ENCODE assay signal across 1 cellular context in the genomic region with DNA sequence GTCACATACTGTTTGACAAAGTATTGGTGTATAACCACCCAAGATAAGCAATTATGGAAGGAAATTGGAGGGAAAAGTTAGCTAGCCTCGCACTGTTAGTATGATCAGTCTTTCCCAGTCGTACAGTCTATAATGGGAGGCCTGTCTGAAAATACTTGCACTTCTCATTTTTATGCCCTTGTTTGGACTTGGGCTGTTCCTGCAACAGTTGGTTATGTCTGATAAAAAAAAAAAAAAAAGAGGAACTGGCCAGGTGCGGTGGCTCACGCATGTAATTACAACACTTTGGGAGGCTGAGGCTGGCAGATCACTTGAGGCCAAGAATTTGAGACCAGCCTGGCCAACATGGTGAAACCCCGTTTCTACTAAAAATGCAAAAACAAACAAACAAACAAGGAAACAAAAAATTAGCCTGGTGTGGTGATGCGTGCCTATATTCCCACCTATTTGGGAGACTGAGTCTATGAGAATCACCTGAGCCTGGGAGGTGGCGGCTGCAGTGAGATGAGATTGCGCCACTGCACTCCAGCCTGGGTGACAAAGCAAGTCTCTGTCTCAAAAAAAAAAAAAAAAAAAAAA.
TF ChIP-seq lines count a peak whose summit lies in the region.

No MANE protein-coding gene starts in this region.

TF ChIP-seq in K562, 482 proteins besides CTCF, POLR2A, EP300 and RAD21 (continued from another document and continues in another):
- TF ChIP-seq, protein P1, sequence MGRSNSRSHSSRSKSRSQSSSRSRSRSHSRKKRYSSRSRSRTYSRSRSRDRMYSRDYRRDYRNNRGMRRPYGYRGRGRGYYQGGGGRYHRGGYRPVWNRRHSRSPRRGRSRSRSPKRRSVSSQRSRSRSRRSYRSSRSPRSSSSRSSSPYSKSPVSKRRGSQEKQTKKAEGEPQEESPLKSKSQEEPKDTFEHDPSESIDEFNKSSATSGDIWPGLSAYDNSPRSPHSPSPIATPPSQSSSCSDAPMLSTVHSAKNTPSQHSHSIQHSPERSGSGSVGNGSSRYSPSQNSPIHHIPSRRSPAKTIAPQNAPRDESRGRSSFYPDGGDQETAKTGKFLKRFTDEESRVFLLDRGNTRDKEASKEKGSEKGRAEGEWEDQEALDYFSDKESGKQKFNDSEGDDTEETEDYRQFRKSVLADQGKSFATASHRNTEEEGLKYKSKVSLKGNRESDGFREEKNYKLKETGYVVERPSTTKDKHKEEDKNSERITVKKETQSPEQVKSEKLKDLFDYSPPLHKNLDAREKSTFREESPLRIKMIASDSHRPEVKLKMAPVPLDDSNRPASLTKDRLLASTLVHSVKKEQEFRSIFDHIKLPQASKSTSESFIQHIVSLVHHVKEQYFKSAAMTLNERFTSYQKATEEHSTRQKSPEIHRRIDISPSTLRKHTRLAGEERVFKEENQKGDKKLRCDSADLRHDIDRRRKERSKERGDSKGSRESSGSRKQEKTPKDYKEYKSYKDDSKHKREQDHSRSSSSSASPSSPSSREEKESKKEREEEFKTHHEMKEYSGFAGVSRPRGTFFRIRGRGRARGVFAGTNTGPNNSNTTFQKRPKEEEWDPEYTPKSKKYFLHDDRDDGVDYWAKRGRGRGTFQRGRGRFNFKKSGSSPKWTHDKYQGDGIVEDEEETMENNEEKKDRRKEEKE (IDR thresholded peaks at IDR 0.05; ENCODE audit: borderline replicate concordance in 1 of 2, control insufficient read depth in 1 of 2, low read depth in 2 of 2, low read length in 1 of 2) = no peak
- TF ChIP-seq MEF2D (tag; conservative IDR thresholded peaks at IDR 0.05; ENCODE audit: low read depth) = peak; percentile 78
- TF ChIP-seq, protein P2, sequence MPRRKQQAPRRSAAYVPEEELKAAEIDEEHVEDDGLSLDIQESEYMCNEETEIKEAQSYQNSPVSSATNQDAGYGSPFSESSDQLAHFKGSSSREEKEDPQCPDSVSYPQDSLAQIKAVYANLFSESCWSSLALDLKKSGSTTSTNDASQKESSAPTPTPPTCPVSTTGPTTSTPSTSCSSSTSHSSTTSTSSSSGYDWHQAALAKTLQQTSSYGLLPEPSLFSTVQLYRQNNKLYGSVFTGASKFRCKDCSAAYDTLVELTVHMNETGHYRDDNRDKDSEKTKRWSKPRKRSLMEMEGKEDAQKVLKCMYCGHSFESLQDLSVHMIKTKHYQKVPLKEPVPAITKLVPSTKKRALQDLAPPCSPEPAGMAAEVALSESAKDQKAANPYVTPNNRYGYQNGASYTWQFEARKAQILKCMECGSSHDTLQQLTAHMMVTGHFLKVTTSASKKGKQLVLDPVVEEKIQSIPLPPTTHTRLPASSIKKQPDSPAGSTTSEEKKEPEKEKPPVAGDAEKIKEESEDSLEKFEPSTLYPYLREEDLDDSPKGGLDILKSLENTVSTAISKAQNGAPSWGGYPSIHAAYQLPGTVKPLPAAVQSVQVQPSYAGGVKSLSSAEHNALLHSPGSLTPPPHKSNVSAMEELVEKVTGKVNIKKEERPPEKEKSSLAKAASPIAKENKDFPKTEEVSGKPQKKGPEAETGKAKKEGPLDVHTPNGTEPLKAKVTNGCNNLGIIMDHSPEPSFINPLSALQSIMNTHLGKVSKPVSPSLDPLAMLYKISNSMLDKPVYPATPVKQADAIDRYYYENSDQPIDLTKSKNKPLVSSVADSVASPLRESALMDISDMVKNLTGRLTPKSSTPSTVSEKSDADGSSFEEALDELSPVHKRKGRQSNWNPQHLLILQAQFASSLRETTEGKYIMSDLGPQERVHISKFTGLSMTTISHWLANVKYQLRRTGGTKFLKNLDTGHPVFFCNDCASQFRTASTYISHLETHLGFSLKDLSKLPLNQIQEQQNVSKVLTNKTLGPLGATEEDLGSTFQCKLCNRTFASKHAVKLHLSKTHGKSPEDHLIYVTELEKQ (CRISPR knock-in tag; IDR thresholded peaks at IDR 0.05) = no peak
- no peak for TF ChIP-seq ZNF780A (CRISPR knock-in tag; IDR thresholded peaks at IDR 0.05)
- TF ChIP-seq, protein P3, sequence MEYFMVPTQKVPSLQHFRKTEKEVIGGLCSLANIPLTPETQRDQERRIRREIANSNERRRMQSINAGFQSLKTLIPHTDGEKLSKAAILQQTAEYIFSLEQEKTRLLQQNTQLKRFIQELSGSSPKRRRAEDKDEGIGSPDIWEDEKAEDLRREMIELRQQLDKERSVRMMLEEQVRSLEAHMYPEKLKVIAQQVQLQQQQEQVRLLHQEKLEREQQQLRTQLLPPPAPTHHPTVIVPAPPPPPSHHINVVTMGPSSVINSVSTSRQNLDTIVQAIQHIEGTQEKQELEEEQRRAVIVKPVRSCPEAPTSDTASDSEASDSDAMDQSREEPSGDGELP (CRISPR knock-in tag; IDR thresholded peaks at IDR 0.05; ENCODE audit: borderline replicate concordance) = peak; percentile 68
- TF ChIP-seq, protein P4, sequence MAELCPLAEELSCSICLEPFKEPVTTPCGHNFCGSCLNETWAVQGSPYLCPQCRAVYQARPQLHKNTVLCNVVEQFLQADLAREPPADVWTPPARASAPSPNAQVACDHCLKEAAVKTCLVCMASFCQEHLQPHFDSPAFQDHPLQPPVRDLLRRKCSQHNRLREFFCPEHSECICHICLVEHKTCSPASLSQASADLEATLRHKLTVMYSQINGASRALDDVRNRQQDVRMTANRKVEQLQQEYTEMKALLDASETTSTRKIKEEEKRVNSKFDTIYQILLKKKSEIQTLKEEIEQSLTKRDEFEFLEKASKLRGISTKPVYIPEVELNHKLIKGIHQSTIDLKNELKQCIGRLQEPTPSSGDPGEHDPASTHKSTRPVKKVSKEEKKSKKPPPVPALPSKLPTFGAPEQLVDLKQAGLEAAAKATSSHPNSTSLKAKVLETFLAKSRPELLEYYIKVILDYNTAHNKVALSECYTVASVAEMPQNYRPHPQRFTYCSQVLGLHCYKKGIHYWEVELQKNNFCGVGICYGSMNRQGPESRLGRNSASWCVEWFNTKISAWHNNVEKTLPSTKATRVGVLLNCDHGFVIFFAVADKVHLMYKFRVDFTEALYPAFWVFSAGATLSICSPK (IDR thresholded peaks at IDR 0.05; ENCODE audit: borderline replicate concordance) = no peak
- TF ChIP-seq, protein P5, sequence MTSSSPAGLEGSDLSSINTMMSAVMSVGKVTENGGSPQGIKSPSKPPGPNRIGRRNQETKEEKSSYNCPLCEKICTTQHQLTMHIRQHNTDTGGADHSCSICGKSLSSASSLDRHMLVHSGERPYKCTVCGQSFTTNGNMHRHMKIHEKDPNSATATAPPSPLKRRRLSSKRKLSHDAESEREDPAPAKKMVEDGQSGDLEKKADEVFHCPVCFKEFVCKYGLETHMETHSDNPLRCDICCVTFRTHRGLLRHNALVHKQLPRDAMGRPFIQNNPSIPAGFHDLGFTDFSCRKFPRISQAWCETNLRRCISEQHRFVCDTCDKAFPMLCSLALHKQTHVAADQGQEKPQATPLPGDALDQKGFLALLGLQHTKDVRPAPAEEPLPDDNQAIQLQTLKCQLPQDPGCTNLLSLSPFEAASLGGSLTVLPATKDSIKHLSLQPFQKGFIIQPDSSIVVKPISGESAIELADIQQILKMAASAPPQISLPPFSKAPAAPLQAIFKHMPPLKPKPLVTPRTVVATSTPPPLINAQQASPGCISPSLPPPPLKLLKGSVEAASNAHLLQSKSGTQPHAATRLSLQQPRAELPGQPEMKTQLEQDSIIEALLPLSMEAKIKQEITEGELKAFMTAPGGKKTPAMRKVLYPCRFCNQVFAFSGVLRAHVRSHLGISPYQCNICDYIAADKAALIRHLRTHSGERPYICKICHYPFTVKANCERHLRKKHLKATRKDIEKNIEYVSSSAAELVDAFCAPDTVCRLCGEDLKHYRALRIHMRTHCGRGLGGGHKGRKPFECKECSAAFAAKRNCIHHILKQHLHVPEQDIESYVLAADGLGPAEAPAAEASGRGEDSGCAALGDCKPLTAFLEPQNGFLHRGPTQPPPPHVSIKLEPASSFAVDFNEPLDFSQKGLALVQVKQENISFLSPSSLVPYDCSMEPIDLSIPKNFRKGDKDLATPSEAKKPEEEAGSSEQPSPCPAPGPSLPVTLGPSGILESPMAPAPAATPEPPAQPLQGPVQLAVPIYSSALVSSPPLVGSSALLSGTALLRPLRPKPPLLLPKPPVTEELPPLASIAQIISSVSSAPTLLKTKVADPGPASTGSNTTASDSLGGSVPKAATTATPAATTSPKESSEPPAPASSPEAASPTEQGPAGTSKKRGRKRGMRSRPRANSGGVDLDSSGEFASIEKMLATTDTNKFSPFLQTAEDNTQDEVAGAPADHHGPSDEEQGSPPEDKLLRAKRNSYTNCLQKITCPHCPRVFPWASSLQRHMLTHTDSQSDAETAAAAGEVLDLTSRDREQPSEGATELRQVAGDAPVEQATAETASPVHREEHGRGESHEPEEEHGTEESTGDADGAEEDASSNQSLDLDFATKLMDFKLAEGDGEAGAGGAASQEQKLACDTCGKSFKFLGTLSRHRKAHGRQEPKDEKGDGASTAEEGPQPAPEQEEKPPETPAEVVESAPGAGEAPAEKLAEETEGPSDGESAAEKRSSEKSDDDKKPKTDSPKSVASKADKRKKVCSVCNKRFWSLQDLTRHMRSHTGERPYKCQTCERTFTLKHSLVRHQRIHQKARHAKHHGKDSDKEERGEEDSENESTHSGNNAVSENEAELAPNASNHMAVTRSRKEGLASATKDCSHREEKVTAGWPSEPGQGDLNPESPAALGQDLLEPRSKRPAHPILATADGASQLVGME (CRISPR knock-in tag; IDR thresholded peaks at IDR 0.05) = no peak
- TF ChIP-seq THRAP3 (IDR thresholded peaks at IDR 0.05; ENCODE audit: borderline replicate concordance) = no peak
- TF ChIP-seq, protein P6, sequence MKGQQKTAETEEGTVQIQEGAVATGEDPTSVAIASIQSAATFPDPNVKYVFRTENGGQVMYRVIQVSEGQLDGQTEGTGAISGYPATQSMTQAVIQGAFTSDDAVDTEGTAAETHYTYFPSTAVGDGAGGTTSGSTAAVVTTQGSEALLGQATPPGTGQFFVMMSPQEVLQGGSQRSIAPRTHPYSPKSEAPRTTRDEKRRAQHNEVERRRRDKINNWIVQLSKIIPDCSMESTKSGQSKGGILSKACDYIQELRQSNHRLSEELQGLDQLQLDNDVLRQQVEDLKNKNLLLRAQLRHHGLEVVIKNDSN (CRISPR knock-in tag; IDR thresholded peaks at IDR 0.05) = no peak
- no peak for TF ChIP-seq WHSC1 (IDR thresholded peaks at IDR 0.05; ENCODE audit: low read length)
- TF ChIP-seq ZEB2 (IDR thresholded peaks at IDR 0.05) = peak; percentile 98
- TF ChIP-seq BACH1 (tag; IDR thresholded peaks at IDR 0.05) = peak; percentile 79
- TF ChIP-seq ZNF561 (CRISPR knock-in tag; conservative IDR thresholded peaks at IDR 0.05) = no peak
- no peak for TF ChIP-seq ZNF75A (CRISPR knock-in tag; IDR thresholded peaks at IDR 0.05)
- TF ChIP-seq BRCA1 (IDR thresholded peaks at IDR 0.05) = no peak
- TF ChIP-seq BRCA1 (CRISPR knock-in tag; IDR thresholded peaks at IDR 0.05) = no peak
- TF ChIP-seq PHF8 (IDR thresholded peaks at IDR 0.05; ENCODE audit: borderline replicate concordance, low read length) = no peak
- TF ChIP-seq ZNF311 (CRISPR knock-in tag; IDR thresholded peaks at IDR 0.05) = no peak
- TF ChIP-seq ETV1 (tag; conservative IDR thresholded peaks at IDR 0.05; ENCODE audit: low read depth) = no peak
- TF ChIP-seq ZNF175 (CRISPR knock-in tag; IDR thresholded peaks at IDR 0.05; ENCODE audit: low read depth) = peak; percentile 93
- TF ChIP-seq SMARCA5 (IDR thresholded peaks at IDR 0.05) = no peak
- TF ChIP-seq, protein P7, sequence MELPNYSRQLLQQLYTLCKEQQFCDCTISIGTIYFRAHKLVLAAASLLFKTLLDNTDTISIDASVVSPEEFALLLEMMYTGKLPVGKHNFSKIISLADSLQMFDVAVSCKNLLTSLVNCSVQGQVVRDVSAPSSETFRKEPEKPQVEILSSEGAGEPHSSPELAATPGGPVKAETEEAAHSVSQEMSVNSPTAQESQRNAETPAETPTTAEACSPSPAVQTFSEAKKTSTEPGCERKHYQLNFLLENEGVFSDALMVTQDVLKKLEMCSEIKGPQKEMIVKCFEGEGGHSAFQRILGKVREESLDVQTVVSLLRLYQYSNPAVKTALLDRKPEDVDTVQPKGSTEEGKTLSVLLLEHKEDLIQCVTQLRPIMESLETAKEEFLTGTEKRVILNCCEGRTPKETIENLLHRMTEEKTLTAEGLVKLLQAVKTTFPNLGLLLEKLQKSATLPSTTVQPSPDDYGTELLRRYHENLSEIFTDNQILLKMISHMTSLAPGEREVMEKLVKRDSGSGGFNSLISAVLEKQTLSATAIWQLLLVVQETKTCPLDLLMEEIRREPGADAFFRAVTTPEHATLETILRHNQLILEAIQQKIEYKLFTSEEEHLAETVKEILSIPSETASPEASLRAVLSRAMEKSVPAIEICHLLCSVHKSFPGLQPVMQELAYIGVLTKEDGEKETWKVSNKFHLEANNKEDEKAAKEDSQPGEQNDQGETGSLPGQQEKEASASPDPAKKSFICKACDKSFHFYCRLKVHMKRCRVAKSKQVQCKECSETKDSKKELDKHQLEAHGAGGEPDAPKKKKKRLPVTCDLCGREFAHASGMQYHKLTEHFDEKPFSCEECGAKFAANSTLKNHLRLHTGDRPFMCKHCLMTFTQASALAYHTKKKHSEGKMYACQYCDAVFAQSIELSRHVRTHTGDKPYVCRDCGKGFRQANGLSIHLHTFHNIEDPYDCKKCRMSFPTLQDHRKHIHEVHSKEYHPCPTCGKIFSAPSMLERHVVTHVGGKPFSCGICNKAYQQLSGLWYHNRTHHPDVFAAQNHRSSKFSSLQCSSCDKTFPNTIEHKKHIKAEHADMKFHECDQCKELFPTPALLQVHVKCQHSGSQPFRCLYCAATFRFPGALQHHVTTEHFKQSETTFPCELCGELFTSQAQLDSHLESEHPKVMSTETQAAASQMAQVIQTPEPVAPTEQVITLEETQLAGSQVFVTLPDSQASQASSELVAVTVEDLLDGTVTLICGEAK (IDR thresholded peaks at IDR 0.05) = no peak
- TF ChIP-seq, protein P7 (CRISPR knock-in tag; IDR thresholded peaks at IDR 0.05) = no peak
- peak; percentile 15; the same call in 1 of the 2 replicates for TF ChIP-seq CREM (IDR thresholded peaks at IDR 0.05; ENCODE audit: low read depth)
- TF ChIP-seq TEAD1 (CRISPR knock-in tag; IDR thresholded peaks at IDR 0.05) = 0 out of 4 replicates have a peak, but pooled peaks have one; percentile 7 to 43
- TF ChIP-seq ZBTB7A (IDR thresholded peaks at IDR 0.05; ENCODE audit: borderline replicate concordance, control insufficient read depth, low read depth, low read length) = no peak
- TF ChIP-seq TCF7L2 (IDR thresholded peaks at IDR 0.05; ENCODE audit: low read depth, low read length) = no peak
